ENCODE assay signal across 10 cellular contexts in the genomic region with DNA sequence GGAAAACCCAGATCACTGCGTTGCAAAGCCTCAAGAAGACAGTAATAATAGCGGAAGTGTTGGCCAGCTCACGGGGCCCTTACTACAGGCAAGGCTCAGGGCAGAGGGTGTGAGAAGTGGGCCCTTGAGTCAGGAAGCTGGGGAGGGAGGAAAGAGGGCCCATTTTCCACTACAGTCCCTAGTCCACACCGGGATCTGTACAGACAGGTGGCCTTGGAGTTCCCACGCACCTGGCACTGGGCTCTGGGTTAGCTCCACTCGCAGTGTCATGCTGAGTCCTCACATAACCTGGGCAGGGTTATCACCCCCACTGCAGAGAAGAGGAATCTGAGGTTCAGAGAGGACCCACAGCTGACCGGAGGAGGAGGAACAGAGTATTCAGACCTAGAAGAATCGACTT. TPM values are rescaled to one million over a fixed set of nuclear protein-coding genes. Genes with fewer than 3 reads are reported as not detected.
DNase-seq lines count a peak whose midpoint lies in the region; ATAC-seq and TF ChIP-seq lines count a peak whose summit lies in the region.
"Had no signal": no experiment of that assay in that cellular context is flagged by ENCODE, and none has a peak within 500 bp of the region (broad histone marks: within the 10 kb centered on the region; RNA-seq: fewer than 3 reads in every experiment).

No MANE protein-coding gene starts in this region.

- peaks cover 35% of the 10 kb centered on the region for H3K4me1 ChIP-seq in Loucy (ENCODE audit: insufficient read depth, low read length, poor library complexity, severe bottlenecking)
- peaks cover 11 to 40% (median 27%) of the 10 kb centered on the region in 4 donors for H3K4me1 ChIP-seq in liver (ENCODE audit: control insufficient read depth in 4 of 4, insufficient read depth in 4 of 4, low read length in 3 of 4)

- H3K27ac ChIP-seq in angular gyrus (ENCODE audit: low read depth, low read length): peak overlapping the region; percentile 89
- H3K27ac ChIP-seq in liver (ENCODE audit: low read depth in 1 of 2, low read length in 2 of 2): peak overlapping the region; percentile 66 to 70
- H3K27ac ChIP-seq: KMS-11 had no signal

- H3K79me2 ChIP-seq in Loucy (ENCODE audit: insufficient read depth, low read length): no peaks in the 10 kb centered on the region

- DNase-seq in stimulated activated effector memory CD8-positive, alpha-beta T cell treated with anti-CD3 and anti-CD28 coated beads, Interleukin-12 subunit alpha, Interleukin-12 subunit beta, amount 100 ng/mL, for 72 hours (ENCODE audit: low spot score in 2 of 2): no peak
- DNase-seq in ecto neural progenitor cell (ENCODE audit: low spot score) (no peak), Kasumi-1 (lab: John Stamatoyannopoulos, UW) (no peak)
- DNase-seq: foreskin melanocyte, midbrain had no signal

- H3K4me3 ChIP-seq in Loucy (ENCODE audit: low read length, poor library complexity, severe bottlenecking): no peak overlapping the region
- no peak overlapping the region for H3K4me3 ChIP-seq in liver (ENCODE audit: low read depth in 1 of 3, low read length in 3 of 3)

- H3K9me3 Mint-ChIP-seq in stimulated activated effector memory CD8-positive, alpha-beta T cell treated with anti-CD3 and anti-CD28 coated beads, Interleukin-12 subunit alpha, Interleukin-12 subunit beta, amount 100 ng/mL, for 72 hours: no peaks in the 10 kb centered on the region

- no peak overlapping the region for H3K4me3 Mint-ChIP-seq in stimulated activated effector memory CD8-positive, alpha-beta T cell treated with anti-CD3 and anti-CD28 coated beads, Interleukin-12 subunit alpha, Interleukin-12 subunit beta, amount 100 ng/mL, for 72 hours

- no peaks in the 10 kb centered on the region for H3K9me2 ChIP-seq in Loucy (replicated peaks; ENCODE audit: low read depth, low read length)

- 69% methylated on average over 8 of the region's 8 CpGs for WGBS in liver

- H3K27me3 ChIP-seq in Loucy (ENCODE audit: insufficient read depth, low read length, poor library complexity, severe bottlenecking) (no peaks in the 10 kb centered on the region), liver (ENCODE audit: control insufficient read depth in 4 of 4, insufficient read depth in 4 of 4, low read length in 3 of 4) (no peaks in the 10 kb centered on the region)

- H3K9me3 ChIP-seq in Loucy (ENCODE audit: insufficient read depth, low read depth, low read length) (no peaks in the 10 kb centered on the region), liver (ENCODE audit: control insufficient read depth in 4 of 4, low read length in 3 of 4) (no peaks in the 10 kb centered on the region)

- H3K36me3 ChIP-seq in Loucy (ENCODE audit: insufficient read depth, low read length) (peaks cover 3% of the 10 kb centered on the region; the same call in 1 of the 2 replicates), liver (ENCODE audit: control insufficient read depth in 4 of 4, insufficient read depth in 3 of 4, low read depth in 1 of 4, low read length in 3 of 4) (peaks cover 0 to 2% (median 0%) of the 10 kb centered on the region in 4 donors)

- H4K20me1 ChIP-seq in Loucy (ENCODE audit: insufficient read depth, low read length, poor library complexity, severe bottlenecking): no peaks in the 10 kb centered on the region

- H3K9ac ChIP-seq in Loucy (ENCODE audit: low read depth, low read length, poor library complexity, severe bottlenecking): peak overlapping the region; percentile 16
- peak overlapping the region in 1 of 2 donors; percentile 28 for H3K9ac ChIP-seq in liver (ENCODE audit: low read depth in 1 of 2, low read length in 2 of 2)
- H3K9ac ChIP-seq: KMS-11 had no signal

- no peak for ATAC-seq in stimulated activated effector memory CD8-positive, alpha-beta T cell treated with anti-CD3 and anti-CD28 coated beads, Interleukin-12 subunit alpha, Interleukin-12 subunit beta, amount 100 ng/mL, for 72 hours
- no peak for ATAC-seq in HG03521 (IDR thresholded peaks at IDR 0.05; ENCODE audit: unreplicated experiment)

- TF ChIP-seq CTCF in Loucy (conservative IDR thresholded peaks at IDR 0.05; ENCODE audit: low read length) (no peak), liver (IDR thresholded peaks at IDR 0.05; ENCODE audit: low read depth, low read length, missing input control) (no peak)

- H3K4me2 ChIP-seq in Loucy (ENCODE audit: low read depth, low read length, poor library complexity, severe bottlenecking): no peak overlapping the region
- H3K4me2 ChIP-seq: KMS-11 had no signal

- H3F3A ChIP-seq in Loucy (ENCODE audit: low read depth): no peaks in the 10 kb centered on the region

- no peak overlapping the region for H2AFZ ChIP-seq in Loucy (ENCODE audit: low read length)

- peaks cover 12% of the 10 kb centered on the region for H3K4me1 Mint-ChIP-seq in stimulated activated effector memory CD8-positive, alpha-beta T cell treated with anti-CD3 and anti-CD28 coated beads, Interleukin-12 subunit alpha, Interleukin-12 subunit beta, amount 100 ng/mL, for 72 hours

- peak overlapping the region; percentile 85 for H3K27ac Mint-ChIP-seq in stimulated activated effector memory CD8-positive, alpha-beta T cell treated with anti-CD3 and anti-CD28 coated beads, Interleukin-12 subunit alpha, Interleukin-12 subunit beta, amount 100 ng/mL, for 72 hours

- H3K36me3 Mint-ChIP-seq in stimulated activated effector memory CD8-positive, alpha-beta T cell treated with anti-CD3 and anti-CD28 coated beads, Interleukin-12 subunit alpha, Interleukin-12 subunit beta, amount 100 ng/mL, for 72 hours: peaks cover 15% of the 10 kb centered on the region

- no peak for TF ChIP-seq RAD21 in liver (IDR thresholded peaks at IDR 0.05)

TF ChIP-seq in liver, 16 proteins besides CTCF, POLR2A, EP300 and RAD21:
- TF ChIP-seq NR2F2 (IDR thresholded peaks at IDR 0.05): no peak
- no peak for TF ChIP-seq YY1 (IDR thresholded peaks at IDR 0.05)
- TF ChIP-seq TAF1 (conservative IDR thresholded peaks at IDR 0.05): no peak
- peak in 1 of 2 donors; percentile 33 for TF ChIP-seq HNF4A (conservative IDR thresholded peaks at IDR 0.05)
- TF ChIP-seq RXRA (IDR thresholded peaks at IDR 0.05): peak; percentile 43 to 74
- TF ChIP-seq, protein P1, sequence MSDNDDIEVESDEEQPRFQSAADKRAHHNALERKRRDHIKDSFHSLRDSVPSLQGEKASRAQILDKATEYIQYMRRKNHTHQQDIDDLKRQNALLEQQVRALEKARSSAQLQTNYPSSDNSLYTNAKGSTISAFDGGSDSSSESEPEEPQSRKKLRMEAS (IDR thresholded peaks at IDR 0.05): peak; percentile 20
- no peak for TF ChIP-seq HNF4G (IDR thresholded peaks at IDR 0.05)
- TF ChIP-seq GABPA (IDR thresholded peaks at IDR 0.05 in 1 of 2, conservative IDR thresholded peaks at IDR 0.05 in 1 of 2): no peak

RNA-seq across cellular contexts. Expression of a gene that starts 16.8 kb away (rescaled TPM):
- total RNA-seq in liver: 10 to 100 TPM; 26.7 to 45.1 TPM
- 10 to 100 TPM in 1 of 2 donors, 1 to 10 TPM in 1; 3.8 to 95.7 TPM for polyA plus RNA-seq in liver

RNA-seq across cellular contexts. Expression of a gene that starts 56.3 kb away (rescaled TPM):
- total RNA-seq in liver: under 1 TPM; 0.25 to 0.93 TPM
- polyA plus RNA-seq in liver: under 1 TPM; 0.40 to 0.43 TPM
